In genomic region chr21:44701023-44701400, GRCh38 we compare ENCODE assay signal across 19 cellular contexts. TPM values are rescaled to one million over a fixed set of nuclear protein-coding genes. Genes with fewer than 3 reads are reported as not detected.
DNase-seq lines count a peak whose midpoint lies in the region; ATAC-seq, FAIRE-seq and TF ChIP-seq lines count a peak whose summit lies in the region.
"Had no signal": no experiment of that assay in that cellular context is flagged by ENCODE, and none has a peak within 500 bp of the region (broad histone marks: within the 10 kb centered on the region; RNA-seq: fewer than 3 reads in every experiment).

No MANE protein-coding gene starts in this region.

- no peak overlapping the region for H3K4me2 ChIP-seq in K562 (ENCODE audit: insufficient read depth, low read length)
- H3K4me2 ChIP-seq: KMS-11 had no signal

- TF ChIP-seq RAD21 in K562 (CRISPR knock-in tag; conservative IDR thresholded peaks at IDR 0.05 in 1 of 2, IDR thresholded peaks at IDR 0.05 in 1 of 2), result no peak

- no peaks in the 10 kb centered on the region for H3K27me3 ChIP-seq in right atrium auricular region
- peaks cover 95% of the 10 kb centered on the region for H3K27me3 ChIP-seq in left ventricle myocardium inferior (ENCODE audit: low read depth)
- peaks cover 43 to 83% of the 10 kb centered on the region in 2 experiments for H3K27me3 ChIP-seq in K562 (ENCODE audit: control insufficient read depth in 2 of 2, insufficient read depth in 2 of 2, low read length in 2 of 2)
- H3K27me3 ChIP-seq in lung (ENCODE audit: control insufficient read depth, insufficient read depth), result peaks cover 8% of the 10 kb centered on the region

- no peak overlapping the region for H3K4me3 ChIP-seq in right atrium auricular region
- H3K4me3 ChIP-seq in left ventricle myocardium inferior, result no peak overlapping the region
- no peak overlapping the region for H3K4me3 ChIP-seq in K562
- no peak overlapping the region for H3K4me3 ChIP-seq in lung
- H3K4me3 ChIP-seq: GM23338 had no signal

- WGBS in K562 (ENCODE audit: insufficient coverage, low coverage, missing lambda C conversion rate), result 2% methylated on average over 14 of the region's 14 CpGs
- 84 to 90% methylated on average over 14 of the region's 14 CpGs for WGBS in lung, 2 donors

- BruUV-seq in K562 (replicated peaks; lab: Mats Ljungman, UMichigan), result no TSS peak

- H2AFZ ChIP-seq in K562 (ENCODE audit: low read depth, low read length), result no peak overlapping the region
- H2AFZ ChIP-seq: GM23338 had no signal

- no peaks in the 10 kb centered on the region for H3K9me3 ChIP-seq in right atrium auricular region
- no peaks in the 10 kb centered on the region for H3K9me3 ChIP-seq in left ventricle myocardium inferior (replicated peaks)
- H3K9me3 ChIP-seq in K562 (replicated peaks; ENCODE audit: control insufficient read depth, insufficient read depth, low read depth, low read length), result no peaks in the 10 kb centered on the region
- H3K9me3 ChIP-seq in lung (ENCODE audit: control insufficient read depth in 2 of 2, insufficient read depth in 1 of 2, low read length in 1 of 2), result peaks cover 0 to 10% of the 10 kb centered on the region in 2 donors

- H3K4me1 ChIP-seq in right atrium auricular region, result no peaks in the 10 kb centered on the region
- no peaks in the 10 kb centered on the region for H3K4me1 ChIP-seq in left ventricle myocardium inferior
- peaks cover 0 to 7% of the 10 kb centered on the region in 2 experiments; a peak in 1 of 5 replicates for H3K4me1 ChIP-seq in K562 (replicated peaks in 1 of 2; ENCODE audit: control insufficient read depth in 2 of 2, insufficient read depth in 2 of 2, low read length in 2 of 2)
- no peaks in the 10 kb centered on the region for H3K4me1 ChIP-seq in lung (ENCODE audit: control insufficient read depth in 2 of 2, insufficient read depth in 2 of 2, low read length in 2 of 2)

- H3K79me2 ChIP-seq in K562 (ENCODE audit: control insufficient read depth, insufficient read depth, low read length), result no peaks in the 10 kb centered on the region

- no peak overlapping the region for H3K9ac ChIP-seq in K562 (ENCODE audit: insufficient read depth in 1 of 2, low read depth in 2 of 2, low read length in 2 of 2)
- H3K9ac ChIP-seq: KMS-11 had no signal

- in situ Hi-C loops in K562 (cut with MboI), result no loop called here

- no peak overlapping the region for H3K27ac ChIP-seq in right atrium auricular region
- no peak overlapping the region for H3K27ac ChIP-seq in left ventricle myocardium inferior (replicated peaks)
- no peak overlapping the region for H3K27ac ChIP-seq in K562 (ENCODE audit: extremely low read depth, low read depth, low read length)
- H3K27ac ChIP-seq in lung (ENCODE audit: low read depth in 1 of 2, low read length in 1 of 2), result no peak overlapping the region
- H3K27ac ChIP-seq: KMS-11 had no signal

- no peak for TF ChIP-seq POLR2A in K562 (conservative IDR thresholded peaks at IDR 0.05)

- peak; percentile 21 for DNase-seq in right atrium auricular region (ENCODE audit: low spot score)
- no peak for DNase-seq in left ventricle myocardium inferior
- DNase-seq in K562 (ENCODE audit: extremely low read depth in 1 of 4, low spot score in 3 of 4), result no peak
- DNase-seq in lung (ENCODE audit: low spot score), result peak; percentile 11
- DNase-seq in GDM1 (lab: John Stamatoyannopoulos, UW), result no peak
- DNase-seq: CD4-positive, alpha-beta memory T cell; DND-41; NCI-H1105 treated with DMSO at 0.1 percent for 48 hours; NCI-H2029 treated with DMSO at 0.1 percent for 48 hours; NCI-H82; SIG-M5 had no signal

- intact Hi-C loops in left ventricle myocardium inferior (cut with micrococcal nuclease), result no loop called here
- intact Hi-C loops in K562 (cut with micrococcal nuclease), result no loop called here

- peak; percentile 19 for FAIRE-seq in K562 (lab: Jason Lieb, UNC)
- FAIRE-seq: GM12892 had no signal

- POLR2A ChIA-PET in K562 (lab: Yijun Ruan, JAX), result interaction anchor here (1.1 kb wide), 1 partner anchor 12 kb away, joined by 3 read pairs; no protein-coding TSS in a partner anchor

- H3K36me3 ChIP-seq in right atrium auricular region (no peaks in the 10 kb centered on the region), left ventricle myocardium inferior (no peaks in the 10 kb centered on the region), K562 (ENCODE audit: control insufficient read depth, insufficient read depth, low read length) (no peaks in the 10 kb centered on the region), lung (ENCODE audit: control insufficient read depth in 2 of 2, insufficient read depth in 2 of 2, low read length in 2 of 2) (no peaks in the 10 kb centered on the region)

- TF ChIP-seq CTCF in right atrium auricular region (IDR thresholded peaks at IDR 0.05) (no peak), left ventricle myocardium inferior (IDR thresholded peaks at IDR 0.05; ENCODE audit: borderline replicate concordance) (no peak), K562 (IDR thresholded peaks at IDR 0.05 in 2 of 3, conservative IDR thresholded peaks at IDR 0.05 in 1 of 3; ENCODE audit: insufficient read depth in 2 of 3, low read depth in 1 of 3, low read length in 3 of 3) (no peak), lung (IDR thresholded peaks at IDR 0.05; ENCODE audit: control extremely low read depth, extremely low read depth) (no peak)

- no peak for TF ChIP-seq EP300 in K562 (IDR thresholded peaks at IDR 0.05; ENCODE audit: low read length)

- CTCF ChIA-PET in K562 (lab: Yijun Ruan, JAX; ENCODE audit: low intra/inter-chr PET ratio), result no interaction called here

- no peaks in the 10 kb centered on the region; the same call in 1 of the 2 replicates for H4K20me1 ChIP-seq in K562 (replicated peaks; ENCODE audit: control insufficient read depth, insufficient read depth, low read length)

- peaks cover 3% of the 10 kb centered on the region for H3K9me1 ChIP-seq in K562 (ENCODE audit: control insufficient read depth, insufficient read depth, low read length)

- ATAC-seq in K562, result no peak
- no peak for ATAC-seq in lung (ENCODE audit: insufficient read depth, low FRiP score)
- no peak for ATAC-seq in esophagus mucosa
- no peak for ATAC-seq in HG03439 (IDR thresholded peaks at IDR 0.05; ENCODE audit: unreplicated experiment)
- ATAC-seq: GM23338, Panc1 had no signal

RNA-seq across cellular contexts. Expression of gene KRTAP10-12, which starts 4.0 kb away (rescaled TPM):
- not detected for total RNA-seq in right atrium auricular region
- total RNA-seq in left ventricle myocardium inferior, result not detected
- not detected in 2 replicates for total RNA-seq in K562 (2011; cell fraction: chromatin; rRNA removed; ENCODE audit: low replicate concordance)
- total RNA-seq in K562 (2011; cell fraction: nucleolus; rRNA removed), result not detected in 2 replicates
- total RNA-seq in K562 (2011; cell fraction: nucleoplasm; rRNA removed), result not detected in 2 replicates
- not detected in 2 replicates for total RNA-seq in K562 (2014; rRNA removed)
- total RNA-seq in K562 (2014; rRNA removed; fragmentation: Illumina TruSeq; extraction: Trizol), result not detected in 2 replicates
- total RNA-seq in K562 (2015; rRNA removed; fragmentation: Illumina TruSeq; extraction: Trizol), result not detected in 2 replicates
- not detected in 2 replicates for total RNA-seq in K562 (2021)
- polyA plus RNA-seq in K562 (2011; rRNA removed), result not detected in 2 replicates
- polyA plus RNA-seq in K562 (2011; cell fraction: cytosol; rRNA removed), result not detected in 2 replicates
- not detected in 2 replicates for polyA plus RNA-seq in K562 (2011; cell fraction: nucleus; rRNA removed)
- not detected in 2 replicates for polyA plus RNA-seq in K562 (2012)
- not detected in 2 replicates for polyA plus RNA-seq in K562 (2014; fragmentation: Illumina TruSeq; extraction: Trizol)
- polyA plus RNA-seq in K562 (2014; fragmentation: Nextera tagmentation; extraction: Ambion mirVana), result not detected
- not detected in 2 replicates for polyA plus RNA-seq in K562 (2014; rRNA removed)
- not detected in 2 replicates for polyA minus RNA-seq in K562 (2011; rRNA and poly(A)+ RNA removed)
- polyA minus RNA-seq in K562 (2011; cell fraction: cytosol; rRNA and poly(A)+ RNA removed), result not detected in 2 replicates
- polyA minus RNA-seq in K562 (2011; cell fraction: nucleus; rRNA and poly(A)+ RNA removed), result not detected in 2 replicates
- not detected for total RNA-seq in lung
- not detected for polyA plus RNA-seq in lung
- total RNA-seq in esophagus mucosa, result not detected
- total RNA-seq: CD4-positive, alpha-beta memory T cell; GM23338; HT1080 had no signal
- polyA plus RNA-seq: BJ; CD4-positive, alpha-beta memory T cell; GM23338 had no signal

RNA-seq across cellular contexts. Expression of gene TSPEAR, which starts 10.4 kb away (rescaled TPM):
- total RNA-seq in right atrium auricular region (not detected), left ventricle myocardium inferior (3.3 TPM), K562 (2014; rRNA removed) (not detected in 2 replicates), K562 (2014; rRNA removed; fragmentation: Illumina TruSeq; extraction: Trizol) (not detected in 2 replicates), K562 (2015; rRNA removed; fragmentation: Illumina TruSeq; extraction: Trizol) (not detected in 2 replicates), K562 (2021) (not detected in 2 replicates), lung (1 to 10 TPM in 1 of 2 donors, under 1 TPM in 1; 0.43 to 2.1 TPM), esophagus mucosa (0.08 TPM)
- not detected in 2 replicates for total RNA-seq in K562 (2011; cell fraction: chromatin; rRNA removed; ENCODE audit: low replicate concordance)
- total RNA-seq in K562 (2011; cell fraction: nucleolus; rRNA removed), result not detected in 2 replicates
- total RNA-seq in K562 (2011; cell fraction: nucleoplasm; rRNA removed), result not detected in 2 replicates
- polyA plus RNA-seq in K562 (2011; rRNA removed) (not detected in 2 replicates), K562 (2014; fragmentation: Illumina TruSeq; extraction: Trizol) (not detected in 2 replicates), K562 (2014; fragmentation: Nextera tagmentation; extraction: Ambion mirVana) (not detected), K562 (2014; rRNA removed) (not detected in 2 replicates), lung (under 1 TPM; 0.02 to 0.12 TPM)
- polyA plus RNA-seq in K562 (2011; cell fraction: cytosol; rRNA removed), result not detected in 2 replicates
- not detected in 2 replicates for polyA plus RNA-seq in K562 (2011; cell fraction: nucleus; rRNA removed)
- 0.03 and 0.14 TPM in 2 replicates for polyA plus RNA-seq in K562 (2012)
- polyA minus RNA-seq in K562 (2011; rRNA and poly(A)+ RNA removed), result not detected in 2 replicates
- not detected in 2 replicates for polyA minus RNA-seq in K562 (2011; cell fraction: cytosol; rRNA and poly(A)+ RNA removed)
- polyA minus RNA-seq in K562 (2011; cell fraction: nucleus; rRNA and poly(A)+ RNA removed), result not detected in 2 replicates
- total RNA-seq: CD4-positive, alpha-beta memory T cell; HT1080 had no signal
- polyA plus RNA-seq: BJ had no signal

RNA-seq across cellular contexts. Expression of gene KRTAP12-1, which starts 19.0 kb away (rescaled TPM):
- total RNA-seq in right atrium auricular region (not detected), left ventricle myocardium inferior (not detected), K562 (2014; rRNA removed) (not detected in 2 replicates), K562 (2014; rRNA removed; fragmentation: Illumina TruSeq; extraction: Trizol) (not detected in 2 replicates), K562 (2015; rRNA removed; fragmentation: Illumina TruSeq; extraction: Trizol) (not detected in 2 replicates), K562 (2021) (not detected in 2 replicates), lung (not detected), esophagus mucosa (not detected)
- not detected in 2 replicates for total RNA-seq in K562 (2011; cell fraction: chromatin; rRNA removed; ENCODE audit: low replicate concordance)
- not detected in 2 replicates for total RNA-seq in K562 (2011; cell fraction: nucleolus; rRNA removed)
- not detected in 2 replicates for total RNA-seq in K562 (2011; cell fraction: nucleoplasm; rRNA removed)
- polyA plus RNA-seq in K562 (2011; rRNA removed) (not detected in 2 replicates), K562 (2014; fragmentation: Illumina TruSeq; extraction: Trizol) (not detected in 2 replicates), K562 (2014; fragmentation: Nextera tagmentation; extraction: Ambion mirVana) (not detected), K562 (2014; rRNA removed) (not detected in 2 replicates), lung (not detected)
- polyA plus RNA-seq in K562 (2011; cell fraction: cytosol; rRNA removed), result not detected in 2 replicates
- polyA plus RNA-seq in K562 (2011; cell fraction: nucleus; rRNA removed), result not detected in 2 replicates
- not detected in 2 replicates for polyA plus RNA-seq in K562 (2012)
- not detected in 2 replicates for polyA minus RNA-seq in K562 (2011; rRNA and poly(A)+ RNA removed)
- not detected in 2 replicates for polyA minus RNA-seq in K562 (2011; cell fraction: cytosol; rRNA and poly(A)+ RNA removed)
- polyA minus RNA-seq in K562 (2011; cell fraction: nucleus; rRNA and poly(A)+ RNA removed), result not detected in 2 replicates
- total RNA-seq: CD4-positive, alpha-beta memory T cell; GM23338; HT1080 had no signal
- polyA plus RNA-seq: BJ; CD4-positive, alpha-beta memory T cell; GM23338 had no signal

RNA-seq across cellular contexts. Expression of gene KRTAP12-2, which starts 34.3 kb away (rescaled TPM):
- total RNA-seq in right atrium auricular region (not detected), left ventricle myocardium inferior (not detected), K562 (2014; rRNA removed) (not detected in 2 replicates), K562 (2014; rRNA removed; fragmentation: Illumina TruSeq; extraction: Trizol) (not detected in 2 replicates), K562 (2015; rRNA removed; fragmentation: Illumina TruSeq; extraction: Trizol) (not detected in 2 replicates), K562 (2021) (not detected in 2 replicates), lung (not detected), esophagus mucosa (not detected)
- not detected in 2 replicates for total RNA-seq in K562 (2011; cell fraction: chromatin; rRNA removed; ENCODE audit: low replicate concordance)
- not detected in 2 replicates for total RNA-seq in K562 (2011; cell fraction: nucleolus; rRNA removed)
- total RNA-seq in K562 (2011; cell fraction: nucleoplasm; rRNA removed), result not detected in 2 replicates
- polyA plus RNA-seq in K562 (2011; rRNA removed) (not detected in 2 replicates), K562 (2014; fragmentation: Illumina TruSeq; extraction: Trizol) (not detected in 2 replicates), K562 (2014; fragmentation: Nextera tagmentation; extraction: Ambion mirVana) (not detected), K562 (2014; rRNA removed) (not detected in 2 replicates), lung (not detected)
- polyA plus RNA-seq in K562 (2011; cell fraction: cytosol; rRNA removed), result not detected in 2 replicates
- polyA plus RNA-seq in K562 (2011; cell fraction: nucleus; rRNA removed), result not detected in 2 replicates
- not detected in 2 replicates for polyA plus RNA-seq in K562 (2012)
- not detected in 2 replicates for polyA minus RNA-seq in K562 (2011; rRNA and poly(A)+ RNA removed)
- polyA minus RNA-seq in K562 (2011; cell fraction: cytosol; rRNA and poly(A)+ RNA removed), result not detected in 2 replicates
- polyA minus RNA-seq in K562 (2011; cell fraction: nucleus; rRNA and poly(A)+ RNA removed), result not detected in 2 replicates
- total RNA-seq: CD4-positive, alpha-beta memory T cell; GM23338; HT1080 had no signal
- polyA plus RNA-seq: BJ; CD4-positive, alpha-beta memory T cell; GM23338 had no signal

RNA-seq across cellular contexts. Expression of gene KRTAP12-3, which starts 43.3 kb away (rescaled TPM):
- total RNA-seq in right atrium auricular region (not detected), left ventricle myocardium inferior (not detected), K562 (2014; rRNA removed) (not detected in 2 replicates), K562 (2014; rRNA removed; fragmentation: Illumina TruSeq; extraction: Trizol) (not detected in 2 replicates), K562 (2015; rRNA removed; fragmentation: Illumina TruSeq; extraction: Trizol) (not detected in 2 replicates), K562 (2021) (not detected in 2 replicates), lung (not detected), esophagus mucosa (not detected)
- total RNA-seq in K562 (2011; cell fraction: chromatin; rRNA removed; ENCODE audit: low replicate concordance), result not detected in 2 replicates
- total RNA-seq in K562 (2011; cell fraction: nucleolus; rRNA removed), result not detected in 2 replicates
- not detected in 2 replicates for total RNA-seq in K562 (2011; cell fraction: nucleoplasm; rRNA removed)
- polyA plus RNA-seq in K562 (2011; rRNA removed) (not detected in 2 replicates), K562 (2014; fragmentation: Illumina TruSeq; extraction: Trizol) (not detected in 2 replicates), K562 (2014; fragmentation: Nextera tagmentation; extraction: Ambion mirVana) (not detected), K562 (2014; rRNA removed) (not detected in 2 replicates), lung (not detected)
- not detected in 2 replicates for polyA plus RNA-seq in K562 (2011; cell fraction: cytosol; rRNA removed)
- not detected in 2 replicates for polyA plus RNA-seq in K562 (2011; cell fraction: nucleus; rRNA removed)
- polyA plus RNA-seq in K562 (2012), result not detected in 2 replicates
- polyA minus RNA-seq in K562 (2011; rRNA and poly(A)+ RNA removed), result not detected in 2 replicates
- not detected in 2 replicates for polyA minus RNA-seq in K562 (2011; cell fraction: cytosol; rRNA and poly(A)+ RNA removed)
- polyA minus RNA-seq in K562 (2011; cell fraction: nucleus; rRNA and poly(A)+ RNA removed), result not detected in 2 replicates
- total RNA-seq: CD4-positive, alpha-beta memory T cell; GM23338; HT1080 had no signal
- polyA plus RNA-seq: BJ, GM23338 had no signal

Comparison
In these comparisons a context has a peak if more than half of its experiments do, and no peak if none do; other contexts are left out.
1. DNase-seq: peak in right atrium auricular region (single experiment) and lung (single experiment); none in left ventricle myocardium inferior (single experiment), K562 (0 of 4) and GDM1 (single experiment).